Comparison of ENCODE assay signal across 9 cellular contexts in genomic region chr14:35932659-35933159, GRCh38.
A peak's percentile ranks its signal among the peaks of the same experiment; 100 is the strongest.
DNase-seq lines count a peak whose midpoint lies in the region; ATAC-seq lines count a peak whose summit lies in the region.
"Had no signal": no experiment of that assay in that cellular context is flagged by ENCODE, and none has a peak within 500 bp of the region (broad histone marks: within the 10 kb centered on the region; RNA-seq: fewer than 3 reads in every experiment).

No MANE protein-coding gene starts in this region.

- ATAC-seq in GM21717 (IDR thresholded peaks at IDR 0.05; ENCODE audit: unreplicated experiment): peak; percentile 58

- no peaks in the 10 kb centered on the region for H3K9me3 ChIP-seq in effector memory CD4-positive, alpha-beta T cell (ENCODE audit: control insufficient read depth, low read length)
- H3K9me3 ChIP-seq: SJSA1 had no signal

- DNase-seq in DMS53 treated with DMSO at 0.1 percent for 48 hours (lab: John Stamatoyannopoulos, UW; ENCODE audit: unreplicated experiment) (peak; percentile 72), NCI-H748 (lab: John Stamatoyannopoulos, UW; ENCODE audit: unreplicated experiment) (peak; percentile 86), D341Med (ENCODE audit: low spot score) (no peak), AML-193 (lab: John Stamatoyannopoulos, UW) (no peak), NCI-H2171 treated with DMSO at 0.1 percent for 48 hours (lab: John Stamatoyannopoulos, UW) (no peak), GM19240 (ENCODE audit: insufficient read length, low spot score) (no peak)
- no peak for DNase-seq in effector memory CD4-positive, alpha-beta T cell

- H3K27ac ChIP-seq in effector memory CD4-positive, alpha-beta T cell (ENCODE audit: insufficient read depth, low read length, poor library complexity, severe bottlenecking): no peak overlapping the region
- H3K27ac ChIP-seq: SJSA1 had no signal

- no peaks in the 10 kb centered on the region for H3K27me3 ChIP-seq in effector memory CD4-positive, alpha-beta T cell (replicated peaks; ENCODE audit: control insufficient read depth, insufficient read depth, low read length, poor library complexity, severe bottlenecking)
- H3K27me3 ChIP-seq: SJSA1 had no signal

- no peaks in the 10 kb centered on the region for H3K36me3 ChIP-seq in effector memory CD4-positive, alpha-beta T cell (ENCODE audit: control insufficient read depth, insufficient read depth, low read length)
- H3K36me3 ChIP-seq: SJSA1 had no signal

- peaks cover 10% of the 10 kb centered on the region for H3K4me1 ChIP-seq in effector memory CD4-positive, alpha-beta T cell (ENCODE audit: control insufficient read depth, insufficient read depth, low read length, poor library complexity, severe bottlenecking)
- H3K4me1 ChIP-seq: SJSA1 had no signal

- peak overlapping the region; percentile 59 for H3K4me3 ChIP-seq in effector memory CD4-positive, alpha-beta T cell (ENCODE audit: insufficient read depth, low read depth, low read length, poor library complexity, severe bottlenecking)
- H3K4me3 ChIP-seq: SJSA1 had no signal

Comparison
In these comparisons a context has a peak if more than half of its experiments do, and no peak if none do; other contexts are left out.
1. DNase-seq: peak in DMS53 treated with DMSO at 0.1 percent for 48 hours (single experiment) and NCI-H748 (single experiment); none in effector memory CD4-positive, alpha-beta T cell (0 of 3), D341Med (single experiment), AML-193 (0 of 2), NCI-H2171 treated with DMSO at 0.1 percent for 48 hours (single experiment) and GM19240 (single experiment).